29 cellular contexts compared by ENCODE assay signal in genomic region chr6:74964871-74965441, GRCh38.
DNase-seq lines count a peak whose midpoint lies in the region; ATAC-seq and TF ChIP-seq lines count a peak whose summit lies in the region.
"Had no signal": no experiment of that assay in that cellular context is flagged by ENCODE, and none has a peak within 500 bp of the region (broad histone marks: within the 10 kb centered on the region; RNA-seq: fewer than 3 reads in every experiment).

No MANE protein-coding gene starts in this region.

- no peaks in the 10 kb centered on the region for H3K27me3 Mint-ChIP-seq in endodermal cell (ENCODE audit: insufficient read depth)
- H3K27me3 Mint-ChIP-seq: activated CD4-positive, alpha-beta memory T cell treated with anti-CD3 and anti-CD28 coated beads for 36 hours; activated naive CD8-positive, alpha-beta T cell treated with anti-CD3 and anti-CD28 coated beads, Interleukin-2, amount 50 U/mL, for 24 hours; natural killer cell treated with Interleukin-12 subunit alpha and Interleukin-12 subunit beta and Interleukin-15 and Interleukin-18, amount 100 ng/mL, for 72 hours had no signal

- H3K18ac ChIP-seq in mesenchymal stem cell (ENCODE audit: low read depth in 1 of 2, low read length in 2 of 2): no peak overlapping the region

- H2BK12ac ChIP-seq in mesenchymal stem cell (ENCODE audit: low read length in 2 of 2): no peak overlapping the region

- H3K79me1 ChIP-seq in mesenchymal stem cell (replicated peaks; ENCODE audit: low read length, poor library complexity, severe bottlenecking): no peaks in the 10 kb centered on the region

- H3K9me3 ChIP-seq in endodermal cell (ENCODE audit: control insufficient read depth, low read length) (peaks cover 25% of the 10 kb centered on the region), mesenchymal stem cell (ENCODE audit: control insufficient read depth, low read length) (peaks cover 43% of the 10 kb centered on the region)

- no peaks in the 10 kb centered on the region for H3K36me3 Mint-ChIP-seq in endodermal cell (ENCODE audit: low read depth)
- H3K36me3 Mint-ChIP-seq: activated CD4-positive, alpha-beta memory T cell treated with anti-CD3 and anti-CD28 coated beads for 36 hours; natural killer cell treated with Interleukin-12 subunit alpha and Interleukin-12 subunit beta and Interleukin-15 and Interleukin-18, amount 100 ng/mL, for 72 hours; stimulated activated effector memory CD8-positive, alpha-beta T cell treated with anti-CD3 and anti-CD28 coated beads, Interleukin-12 subunit alpha, Interleukin-12 subunit beta, amount 100 ng/mL, for 72 hours had no signal

- no peak overlapping the region for H2BK15ac ChIP-seq in mesenchymal stem cell (ENCODE audit: low read depth, poor library complexity, severe bottlenecking)

- 76 to 100% methylated on average over 1 to 2 of the region's 2 CpGs for WGBS in endodermal cell (ENCODE audit: insufficient coverage in 1 of 2, insufficient read length in 1 of 2), 2 experiments
- WGBS in mesenchymal stem cell: 55% methylated on average over 2 of the region's 2 CpGs

- H3K9me3 Mint-ChIP-seq in endodermal cell: peaks cover 9% of the 10 kb centered on the region
- H3K9me3 Mint-ChIP-seq: activated naive CD8-positive, alpha-beta T cell treated with anti-CD3 and anti-CD28 coated beads, Interleukin-2, amount 50 U/mL, for 24 hours had no signal

- peaks cover 5% of the 10 kb centered on the region for H3K4me1 Mint-ChIP-seq in endodermal cell
- H3K4me1 Mint-ChIP-seq: activated naive CD8-positive, alpha-beta T cell treated with anti-CD3 and anti-CD28 coated beads, Interleukin-2, amount 50 U/mL, for 24 hours; stimulated activated effector memory CD8-positive, alpha-beta T cell treated with anti-CD3 and anti-CD28 coated beads, Interleukin-12 subunit alpha, Interleukin-12 subunit beta, amount 100 ng/mL, for 72 hours had no signal

- no peak overlapping the region for H4K91ac ChIP-seq in mesenchymal stem cell (ENCODE audit: low read length)

- TF ChIP-seq CTCF in endodermal cell (conservative IDR thresholded peaks at IDR 0.05): peak; percentile 58

- H3K14ac ChIP-seq in mesenchymal stem cell (ENCODE audit: low read length in 2 of 2): no peak overlapping the region

- H3K36me3 ChIP-seq in endodermal cell (ENCODE audit: control insufficient read depth, insufficient read depth, low read length) (no peaks in the 10 kb centered on the region), mesenchymal stem cell (ENCODE audit: control insufficient read depth in 1 of 2, insufficient read depth in 2 of 2, low read depth in 1 of 2, low read length in 2 of 2) (no peaks in the 10 kb centered on the region)
- H3K36me3 ChIP-seq: transverse colon had no signal

- H3K4me3 ChIP-seq in endodermal cell (ENCODE audit: low read length): peak overlapping the region; percentile 30
- no peak overlapping the region for H3K4me3 ChIP-seq in mesenchymal stem cell (ENCODE audit: insufficient read depth in 1 of 2, low read depth in 1 of 2, low read length in 2 of 2)
- H3K4me3 ChIP-seq: coronary artery, lung, SK-N-MC, transverse colon had no signal

- no peak overlapping the region for H3K4ac ChIP-seq in mesenchymal stem cell (ENCODE audit: low read depth in 1 of 2, low read length in 2 of 2)

- no peak overlapping the region for H3K27ac Mint-ChIP-seq in endodermal cell
- H3K27ac Mint-ChIP-seq: activated CD4-positive, alpha-beta memory T cell treated with anti-CD3 and anti-CD28 coated beads for 36 hours; activated naive CD8-positive, alpha-beta T cell treated with anti-CD3 and anti-CD28 coated beads, Interleukin-2, amount 50 U/mL, for 24 hours; natural killer cell treated with Interleukin-12 subunit alpha and Interleukin-12 subunit beta and Interleukin-15 and Interleukin-18, amount 100 ng/mL, for 72 hours; stimulated activated effector memory CD8-positive, alpha-beta T cell treated with anti-CD3 and anti-CD28 coated beads, Interleukin-12 subunit alpha, Interleukin-12 subunit beta, amount 100 ng/mL, for 72 hours had no signal

- H3K4me2 ChIP-seq in mesenchymal stem cell (ENCODE audit: low read length, poor library complexity, severe bottlenecking): no peak overlapping the region

- H2BK5ac ChIP-seq in mesenchymal stem cell (ENCODE audit: low read depth, low read length, poor library complexity, severe bottlenecking): no peak overlapping the region

- peak; percentile 21 for DNase-seq in ELF-1 (ENCODE audit: low read depth, low spot score)
- peak; percentile 5 for DNase-seq in HT-29 (ENCODE audit: low spot score)
- peak; percentile 71 for DNase-seq in endodermal cell
- peak; percentile 78 for DNase-seq in mesenchymal stem cell
- no peak for DNase-seq in activated CD4-positive, alpha-beta T cell treated with anti-CD3 and anti-CD28 coated beads for 48 hours
- DNase-seq: activated CD4-positive, alpha-beta memory T cell treated with anti-CD3 and anti-CD28 coated beads for 36 hours; activated CD4-positive, CD25-positive, alpha-beta regulatory T cell treated with anti-CD3 and anti-CD28 coated beads, Interleukin-2, amount 50 U/mL, for 72 hours; activated naive CD4-positive, alpha-beta T cell; activated naive CD8-positive, alpha-beta T cell treated with anti-CD3 and anti-CD28 coated beads, Interleukin-2, amount 50 U/mL, for 24 hours; C1 segment of cervical spinal cord; caudate nucleus; COR-L47; DMS79; effector memory CD4-positive, alpha-beta T cell; NCI-H1694 treated with DMSO at 0.1 percent for 48 hours; NCI-H2171; NCI-H510A; occipital lobe; stimulated activated CD4-positive, alpha-beta T cell treated with anti-CD3 and anti-CD28 coated beads, Interleukin-15, amount 100 ng/mL, for 24 hours; transverse colon had no signal

- no peak overlapping the region for H3K27ac ChIP-seq in endodermal cell (ENCODE audit: low read depth, low read length)
- H3K27ac ChIP-seq in mesenchymal stem cell (ENCODE audit: low read length, poor library complexity, severe bottlenecking): no peak overlapping the region
- H3K27ac ChIP-seq: coronary artery, RWPE1, SK-N-MC, transverse colon had no signal

- H2AK5ac ChIP-seq in mesenchymal stem cell (ENCODE audit: low read length, severe bottlenecking): no peak overlapping the region

- no peak overlapping the region for H3K4me3 Mint-ChIP-seq in endodermal cell
- H3K4me3 Mint-ChIP-seq: activated CD4-positive, alpha-beta memory T cell treated with anti-CD3 and anti-CD28 coated beads for 36 hours; activated naive CD8-positive, alpha-beta T cell treated with anti-CD3 and anti-CD28 coated beads, Interleukin-2, amount 50 U/mL, for 24 hours; natural killer cell treated with Interleukin-12 subunit alpha and Interleukin-12 subunit beta and Interleukin-15 and Interleukin-18, amount 100 ng/mL, for 72 hours; stimulated activated effector memory CD8-positive, alpha-beta T cell treated with anti-CD3 and anti-CD28 coated beads, Interleukin-12 subunit alpha, Interleukin-12 subunit beta, amount 100 ng/mL, for 72 hours had no signal

- ATAC-seq in HG02981 (IDR thresholded peaks at IDR 0.05; ENCODE audit: unreplicated experiment) (no peak), GM19455 (IDR thresholded peaks at IDR 0.05; ENCODE audit: unreplicated experiment) (no peak)
- ATAC-seq: activated naive CD8-positive, alpha-beta T cell treated with anti-CD3 and anti-CD28 coated beads, Interleukin-2, amount 50 U/mL, for 24 hours; esophagus mucosa; natural killer cell treated with Interleukin-12 subunit alpha and Interleukin-12 subunit beta and Interleukin-15 and Interleukin-18, amount 100 ng/mL, for 72 hours; stimulated activated effector memory CD8-positive, alpha-beta T cell treated with anti-CD3 and anti-CD28 coated beads, Interleukin-12 subunit alpha, Interleukin-12 subunit beta, amount 100 ng/mL, for 72 hours had no signal

- no peak overlapping the region for H3K23ac ChIP-seq in mesenchymal stem cell (ENCODE audit: low read length in 2 of 2)

- no peak overlapping the region for H2AFZ ChIP-seq in mesenchymal stem cell (ENCODE audit: low read depth, low read length)

- H4K8ac ChIP-seq in mesenchymal stem cell (ENCODE audit: low read length): no peak overlapping the region

- no peak overlapping the region for H2BK120ac ChIP-seq in mesenchymal stem cell (ENCODE audit: low read depth, low read length)

- H3K27me3 ChIP-seq in endodermal cell (ENCODE audit: control insufficient read depth, insufficient read depth, low read length, poor library complexity, severe bottlenecking) (no peaks in the 10 kb centered on the region), mesenchymal stem cell (ENCODE audit: control insufficient read depth in 1 of 2, insufficient read depth in 1 of 2, low read length in 2 of 2) (no peaks in the 10 kb centered on the region)
- H3K27me3 ChIP-seq: transverse colon had no signal

- no peak overlapping the region for H3K9ac ChIP-seq in endodermal cell (ENCODE audit: extremely low read depth, low read length, poor library complexity, severe bottlenecking)
- H3K9ac ChIP-seq in mesenchymal stem cell (ENCODE audit: low read length): no peak overlapping the region

- H3K4me1 ChIP-seq in endodermal cell (ENCODE audit: control insufficient read depth, insufficient read depth, low read length): no peaks in the 10 kb centered on the region
- no peaks in the 10 kb centered on the region for H3K4me1 ChIP-seq in mesenchymal stem cell (ENCODE audit: control insufficient read depth, insufficient read depth, low read depth, low read length)
- H3K4me1 ChIP-seq: transverse colon had no signal
